In the genomic region with DNA sequence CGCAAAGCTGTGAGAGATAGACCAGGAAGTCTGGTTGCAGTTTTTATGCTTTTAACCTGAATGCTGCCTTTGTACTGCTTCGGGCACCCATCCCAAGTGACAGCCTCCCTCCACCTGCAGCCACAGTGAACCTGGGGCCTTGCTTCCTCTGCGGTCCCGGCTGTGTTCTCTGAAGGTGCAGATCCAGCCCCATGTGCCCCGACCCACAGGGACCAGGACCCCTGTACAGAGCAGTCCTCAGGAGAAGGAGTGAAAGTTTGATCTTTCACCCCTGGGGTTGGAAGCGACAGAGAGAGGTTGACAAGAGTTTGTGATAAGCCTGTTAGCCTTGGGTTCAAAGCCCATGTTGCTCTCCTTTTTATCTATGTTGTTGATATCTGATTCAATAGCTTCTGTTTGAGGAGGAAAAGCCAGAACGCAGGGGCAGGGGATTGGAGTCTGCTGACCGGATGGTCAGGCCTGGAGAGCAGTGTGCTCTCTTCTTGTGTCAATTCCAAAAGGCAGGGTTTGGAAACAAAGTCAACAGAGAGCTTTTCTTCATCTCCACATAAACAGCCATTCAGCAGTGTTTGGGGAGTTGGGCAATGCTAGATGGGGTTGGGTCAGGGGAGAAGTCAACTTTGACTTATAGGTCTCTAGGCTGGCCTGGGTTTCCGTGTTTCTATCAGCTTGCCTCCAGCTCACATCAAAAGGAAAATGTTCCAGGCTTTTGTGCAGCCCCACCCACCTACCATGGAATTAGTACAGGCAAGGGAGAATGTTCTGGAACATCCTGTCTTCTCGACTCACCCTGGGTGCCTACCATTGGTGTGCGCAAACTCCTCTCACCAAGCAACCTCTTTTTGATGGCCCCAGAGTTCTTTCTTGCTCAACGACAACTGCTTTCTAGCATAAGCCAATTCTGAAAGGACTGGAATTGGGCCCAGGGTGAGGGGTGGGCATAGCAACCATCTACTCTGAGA, we compare ENCODE assay signal across 20 cellular contexts.
DNase-seq lines count a peak whose midpoint lies in the region; ATAC-seq, FAIRE-seq and TF ChIP-seq lines count a peak whose summit lies in the region.
"Had no signal": no experiment of that assay in that cellular context is flagged by ENCODE, and none has a peak within 500 bp of the region (broad histone marks: within the 10 kb centered on the region; RNA-seq: fewer than 3 reads in every experiment).

No MANE protein-coding gene starts in this region.

- H3K27ac Mint-ChIP-seq in endodermal cell: no peak overlapping the region
- H3K27ac Mint-ChIP-seq: B cell, HFFc6 had no signal

- no peaks in the 10 kb centered on the region for H3K9me3 Mint-ChIP-seq in endodermal cell
- H3K9me3 Mint-ChIP-seq: H9, HFFc6 had no signal

- FAIRE-seq in D721Med (lab: Jason Lieb, UNC) (peak; percentile 89), small intestine (lab: Jason Lieb, UNC) (no peak), GM19239 (lab: Jason Lieb, UNC) (no peak)
- FAIRE-seq: A204.1 had no signal

- no peak overlapping the region for H3K4me3 Mint-ChIP-seq in endodermal cell
- H3K4me3 Mint-ChIP-seq: B cell, H9, HFFc6 had no signal

- H3K4me1 ChIP-seq in endodermal cell (ENCODE audit: control insufficient read depth, insufficient read depth, low read length) (peaks cover 22% of the 10 kb centered on the region), right lobe of liver (peaks cover 0 to 84% (median 36%) of the 10 kb centered on the region in 4 donors), small intestine (ENCODE audit: control insufficient read depth in 2 of 2, insufficient read depth in 1 of 2, low read depth in 1 of 2, low read length in 1 of 2) (peaks cover 0 to 3% of the 10 kb centered on the region in 2 donors)
- H3K4me1 ChIP-seq: Peyer's patch had no signal

- peak; percentile 49 for TF ChIP-seq POLR2A in right lobe of liver (IDR thresholded peaks at IDR 0.05)

- H3K27me3 Mint-ChIP-seq in endodermal cell (ENCODE audit: insufficient read depth): peaks cover 51% of the 10 kb centered on the region

- intact Hi-C loops in right lobe of liver (cut with DNase I): loop anchor here in 1 of 2 donors (5.0 kb wide), 1 partner anchor 33 kb away; no protein-coding TSS in a partner anchor

- H3K36me3 Mint-ChIP-seq in endodermal cell (ENCODE audit: low read depth): no peaks in the 10 kb centered on the region

- no peak for TF ChIP-seq CTCF in D721Med (IDR thresholded peaks at IDR 0.05; ENCODE audit: insufficient read depth, missing control alignments)
- no peak for TF ChIP-seq CTCF in endodermal cell (conservative IDR thresholded peaks at IDR 0.05)
- TF ChIP-seq CTCF in right lobe of liver (IDR thresholded peaks at IDR 0.05): no peak
- no peak for TF ChIP-seq CTCF in coronary artery (IDR thresholded peaks at IDR 0.05)

- H3K36me3 ChIP-seq in endodermal cell (ENCODE audit: control insufficient read depth, insufficient read depth, low read length): no peaks in the 10 kb centered on the region
- no peaks in the 10 kb centered on the region for H3K36me3 ChIP-seq in right lobe of liver
- H3K36me3 ChIP-seq in small intestine (ENCODE audit: control insufficient read depth in 2 of 2, insufficient read depth in 2 of 2, low read length in 2 of 2): no peaks in the 10 kb centered on the region
- H3K36me3 ChIP-seq: Peyer's patch, SJCRH30 had no signal

- DNase-seq in D721Med (ENCODE audit: insufficient read length, low spot score) (no peak), endodermal cell (peak; percentile 54), right lobe of liver (peak; percentile 67 to 94 (median 86)), small intestine (peak; percentile 78), coronary artery (ENCODE audit: low spot score) (no peak), GM19239 (ENCODE audit: insufficient read length, low spot score) (no peak), NOMO-1 treated with dmso at 0.1 percent for 144 hours (lab: John Stamatoyannopoulos, UW; ENCODE audit: unreplicated experiment) (no peak)
- DNase-seq: DMS79, GM23248, H9, HFFc6, Karpas-422, MV-4-11, NCI-H1105 treated with DMSO at 0.1 percent for 48 hours, NCI-H2029 treated with DMSO at 0.1 percent for 48 hours, NCI-H524 treated with DMSO at 0.1 percent for 48 hours, Peyer's patch, SJCRH30 had no signal

- peaks cover 24% of the 10 kb centered on the region for H3K4me1 Mint-ChIP-seq in endodermal cell
- H3K4me1 Mint-ChIP-seq: B cell had no signal

- ATAC-seq in right lobe of liver: peak; percentile 55 to 73 (median 66)

- H3K9ac ChIP-seq in endodermal cell (ENCODE audit: extremely low read depth, low read length, poor library complexity, severe bottlenecking): no peak overlapping the region
- H3K9ac ChIP-seq: GM23248 had no signal

- H3K9me3 ChIP-seq in endodermal cell (ENCODE audit: control insufficient read depth, low read length) (no peaks in the 10 kb centered on the region), right lobe of liver (no peaks in the 10 kb centered on the region), small intestine (ENCODE audit: control insufficient read depth, low read depth) (no peaks in the 10 kb centered on the region)
- H3K9me3 ChIP-seq: Peyer's patch, SJCRH30 had no signal

- WGBS in endodermal cell (ENCODE audit: insufficient coverage in 1 of 2, insufficient read length in 1 of 2), 2 experiments: 75 to 88% methylated on average over 8 to 12 of the region's 12 CpGs
- 22% methylated on average over 11 of the region's 12 CpGs for WGBS in right lobe of liver (ENCODE audit: insufficient coverage, low coverage, low lambda C conversion rate, missing lambda C conversion rate)
- WGBS in small intestine, 3 donors: 34 to 67% (median 45%) methylated on average over 12 of the region's 12 CpGs

- H3K27me3 ChIP-seq in endodermal cell (ENCODE audit: control insufficient read depth, insufficient read depth, low read length, poor library complexity, severe bottlenecking) (peaks cover 92% of the 10 kb centered on the region), right lobe of liver (no peaks in the 10 kb centered on the region), small intestine (ENCODE audit: control insufficient read depth in 2 of 2, insufficient read depth in 2 of 2, low read length in 2 of 2) (no peaks in the 10 kb centered on the region)
- H3K27me3 ChIP-seq: Peyer's patch, SJCRH30 had no signal

- no peak overlapping the region for H3K4me3 ChIP-seq in endodermal cell (ENCODE audit: low read length)
- peak overlapping the region in 2 of 3 donors; percentile 12 to 20 for H3K4me3 ChIP-seq in right lobe of liver
- H3K4me3 ChIP-seq in small intestine (ENCODE audit: low read depth in 1 of 2, low read length in 2 of 2): no peak overlapping the region
- no peak overlapping the region for H3K4me3 ChIP-seq in coronary artery
- H3K4me3 ChIP-seq: GM23248, Peyer's patch, SJCRH30 had no signal

- H3K27ac ChIP-seq in endodermal cell (ENCODE audit: low read depth, low read length): no peak overlapping the region
- peak overlapping the region; percentile 76 to 99 (median 98) for H3K27ac ChIP-seq in right lobe of liver
- peak overlapping the region in 1 of 2 donors; percentile 35 for H3K27ac ChIP-seq in small intestine (ENCODE audit: low read depth in 1 of 2, low read length in 1 of 2)
- no peak overlapping the region for H3K27ac ChIP-seq in coronary artery
- H3K27ac ChIP-seq: GM23248, Peyer's patch, SJCRH30 had no signal

Comparison
In these comparisons a context has a peak if more than half of its experiments do, and no peak if none do; other contexts are left out.
1. DNase-seq: peak in endodermal cell (single experiment), right lobe of liver (3 of 3) and small intestine (single experiment); none in D721Med (single experiment), coronary artery (single experiment), GM19239 (single experiment) and NOMO-1 treated with dmso at 0.1 percent for 144 hours (single experiment).
2. H3K27ac ChIP-seq: peak in right lobe of liver (3 of 3); none in endodermal cell (single experiment) and coronary artery (0 of 2).
3. H3K4me3 ChIP-seq: peak in right lobe of liver (2 of 3); none in endodermal cell (single experiment), small intestine (0 of 2) and coronary artery (single experiment).